8 cellular contexts compared by ENCODE assay signal in genomic region chr19:38852231-38853044, GRCh38. TPM values are rescaled to one million over a fixed set of nuclear protein-coding genes. Genes with fewer than 3 reads are reported as not detected.
A peak's percentile ranks its signal among the peaks of the same experiment; 100 is the strongest.
DNase-seq lines count a peak whose midpoint lies in the region; ATAC-seq and TF ChIP-seq lines count a peak whose summit lies in the region.

No MANE protein-coding gene starts in this region.

- H3K4me3 ChIP-seq in NT2/D1 (ENCODE audit: insufficient read length, low read depth), result peak overlapping the region; percentile 67
- peak overlapping the region; percentile 73 to 88 for H3K4me3 ChIP-seq in mucosa of rectum (ENCODE audit: low read length in 2 of 2)
- peak overlapping the region; percentile 65 to 87 (median 76) for H3K4me3 ChIP-seq in stomach

- H3K27ac ChIP-seq in epithelial cell of prostate (peak overlapping the region; percentile 99), mucosa of rectum (ENCODE audit: low read depth in 2 of 2, low read length in 2 of 2) (peak overlapping the region; percentile 98 to 100), stomach (peak overlapping the region; percentile 95 to 100 (median 100))

- H3K27me3 ChIP-seq in NT2/D1 (ENCODE audit: insufficient read depth, insufficient read length), result no peaks in the 10 kb centered on the region
- no peaks in the 10 kb centered on the region for H3K27me3 ChIP-seq in mucosa of rectum (ENCODE audit: control insufficient read depth in 2 of 2, insufficient read depth in 2 of 2, low read length in 2 of 2)
- H3K27me3 ChIP-seq in stomach, result no peaks in the 10 kb centered on the region

- TF ChIP-seq POLR2A in GM18526 (IDR thresholded peaks at IDR 0.05; ENCODE audit: extremely low read depth, insufficient read length) (peak; percentile 53), stomach (IDR thresholded peaks at IDR 0.05) (no peak)

- 1 to 2% (median 1%) methylated on average over 39 to 52 of the region's 52 CpGs for WGBS in stomach, 5 donors

- peaks cover 9% of the 10 kb centered on the region; the same call in 1 of the 2 replicates for H3K9me3 ChIP-seq in NT2/D1 (ENCODE audit: insufficient read depth, low read length)
- no peaks in the 10 kb centered on the region for H3K9me3 ChIP-seq in mucosa of rectum (ENCODE audit: control insufficient read depth in 2 of 2, low read length in 2 of 2)
- no peaks in the 10 kb centered on the region for H3K9me3 ChIP-seq in stomach

- peak overlapping the region; percentile 90 for H3K9ac ChIP-seq in NT2/D1 (ENCODE audit: insufficient read length, low read depth)
- peak overlapping the region; percentile 86 to 91 for H3K9ac ChIP-seq in mucosa of rectum (ENCODE audit: low read depth in 1 of 2, low read length in 2 of 2)

- H3K36me3 ChIP-seq in NT2/D1 (ENCODE audit: insufficient read depth, insufficient read length, low read length) (peaks cover 13% of the 10 kb centered on the region), mucosa of rectum (ENCODE audit: control insufficient read depth in 2 of 2, insufficient read depth in 2 of 2, low read length in 2 of 2) (peaks cover 1 to 7% of the 10 kb centered on the region in 2 donors), stomach (peaks cover 3 to 9% (median 4%) of the 10 kb centered on the region in 4 donors)

- TF ChIP-seq CTCF in stomach (IDR thresholded peaks at IDR 0.05), result no peak

- no peak for DNase-seq in NT2/D1 (ENCODE audit: low read depth, low spot score)
- DNase-seq in activated T-cell treated with anti-CD3 and anti-CD28 coated beads for 4 hours, result peak; percentile 32
- DNase-seq in epithelial cell of prostate (ENCODE audit: low read depth, low spot score), result no peak
- peak; percentile 56 for DNase-seq in stomach
- no peak for DNase-seq in GM19240 (ENCODE audit: insufficient read length, low spot score)

- ATAC-seq in HG03565 (IDR thresholded peaks at IDR 0.05; ENCODE audit: unreplicated experiment), result no peak

- TF ChIP-seq EP300 in stomach (IDR thresholded peaks at IDR 0.05), result no peak

- intact Hi-C loops in stomach (cut with DNase I; ENCODE audit: low total_unique reads), result no loop called here

- H3K4me1 ChIP-seq in NT2/D1 (ENCODE audit: insufficient read depth, insufficient read length), result peaks cover 6% of the 10 kb centered on the region
- peaks cover 26 to 32% of the 10 kb centered on the region in 2 donors for H3K4me1 ChIP-seq in mucosa of rectum (ENCODE audit: control insufficient read depth in 2 of 2, insufficient read depth in 2 of 2, low read length in 2 of 2)
- peaks cover 30 to 41% (median 36%) of the 10 kb centered on the region in 4 donors for H3K4me1 ChIP-seq in stomach

RNA-seq across cellular contexts. Expression of gene HNRNPL, which starts 2.7 kb away (rescaled TPM):
- total RNA-seq in stomach, result 100 to 1,000 TPM; 148 to 242 (median 169) TPM
- polyA plus RNA-seq in stomach, result 100 to 1,000 TPM; 111 to 151 (median 114) TPM

RNA-seq across cellular contexts. Expression of gene ECH1, which starts 20.8 kb away (rescaled TPM):
- 100 to 1,000 TPM in 2 of 5 donors, 10 to 100 TPM in 3; 32.9 to 720 (median 94.6) TPM for total RNA-seq in stomach
- polyA plus RNA-seq in stomach, result 100 to 1,000 TPM; 161 to 270 (median 228) TPM

RNA-seq across cellular contexts. Expression of gene RINL, which starts 25.6 kb away (rescaled TPM):
- 1 to 10 TPM in 4 of 5 donors, not detected in 1; 1.8 to 9.2 (median 3.4) TPM for total RNA-seq in stomach
- polyA plus RNA-seq in stomach, result 10 to 100 TPM in 1 of 3 donors, 1 to 10 TPM in 2; 6.9 to 10.0 (median 9.3) TPM

RNA-seq across cellular contexts. Expression of gene LGALS4, which starts 39.7 kb away (rescaled TPM):
- 1,000 to 10,000 TPM in 1 of 5 donors, 100 to 1,000 TPM in 3, 10 to 100 TPM in 1; 32.1 to 1,765 (median 113) TPM for total RNA-seq in stomach
- polyA plus RNA-seq in stomach, result 100 to 1,000 TPM in 1 of 3 donors, 10 to 100 TPM in 2; 23.5 to 627 (median 80.1) TPM

RNA-seq across cellular contexts. Expression of gene SIRT2, which starts 47.0 kb away (rescaled TPM):
- total RNA-seq in stomach, result 100 to 1,000 TPM in 1 of 5 donors, 10 to 100 TPM in 4; 21.1 to 764 (median 32.9) TPM
- 10 to 100 TPM; 31.6 to 46.6 (median 35.7) TPM for polyA plus RNA-seq in stomach

Comparison
In these comparisons a context has a peak if more than half of its experiments do, and no peak if none do; other contexts are left out.
1. DNase-seq: peak in activated T-cell treated with anti-CD3 and anti-CD28 coated beads for 4 hours (single experiment) and stomach (single experiment); none in NT2/D1 (single experiment), epithelial cell of prostate (single experiment) and GM19240 (single experiment).
2. Peak in every context shown above with its lines, with median percentiles within 50 percentile points of each other: H3K4me3 ChIP-seq and H3K27ac ChIP-seq.